ENCODE assay signal across 1 cellular context in the genomic region with DNA sequence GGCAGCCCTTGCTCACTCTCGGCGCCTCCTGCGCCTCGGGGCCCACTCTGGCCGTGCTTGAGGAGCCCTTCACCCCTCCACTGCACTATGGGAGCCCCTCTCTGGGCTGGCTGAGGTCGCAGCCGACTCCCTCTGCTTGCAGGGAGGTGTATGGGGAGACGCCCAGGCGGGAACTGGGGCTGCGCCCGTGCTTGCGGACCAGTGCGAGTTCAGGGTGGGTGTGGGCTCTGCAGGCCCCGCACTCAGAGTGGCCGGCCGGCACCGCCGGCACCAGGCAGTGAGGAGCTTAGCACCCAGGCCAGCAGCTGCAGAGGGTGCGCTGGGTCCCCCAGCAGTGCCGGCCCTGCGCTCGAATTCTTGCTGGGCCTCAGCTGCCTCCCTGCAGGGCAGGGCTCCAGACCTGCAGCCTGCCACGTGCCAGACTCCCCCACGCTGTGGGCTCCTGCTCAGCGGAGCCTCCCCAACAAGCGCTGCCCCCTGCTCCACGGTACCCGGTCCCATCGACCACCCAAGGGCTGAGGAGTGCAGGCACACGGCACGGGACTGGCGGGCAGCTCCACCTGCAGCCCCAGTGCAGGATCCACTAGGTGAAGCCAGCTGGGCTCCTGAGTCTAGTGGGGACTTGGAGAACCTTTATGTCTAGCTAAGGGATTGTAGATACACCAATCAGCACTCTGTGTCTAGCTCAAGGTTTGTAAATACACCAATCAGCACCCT. TPM values are rescaled to one million over a fixed set of nuclear protein-coding genes. Genes with fewer than 3 reads are reported as not detected.
"Had no signal": no experiment of that assay in that cellular context is flagged by ENCODE, and none has a peak within 500 bp of the region (broad histone marks: within the 10 kb centered on the region; RNA-seq: fewer than 3 reads in every experiment).

No MANE protein-coding gene starts in this region.

RNA-seq across cellular contexts. Expression of a gene that starts 54.0 kb away (rescaled TPM):
- total RNA-seq: OCI-LY7 had no signal
